Comparison of ENCODE assay signal across 10 cellular contexts in genomic region chr2:38109732-38110181, GRCh38. TPM values are rescaled to one million over a fixed set of nuclear protein-coding genes. Genes with fewer than 3 reads are reported as not detected.
DNase-seq lines count a peak whose midpoint lies in the region; ATAC-seq and TF ChIP-seq lines count a peak whose summit lies in the region.
"Had no signal": no experiment of that assay in that cellular context is flagged by ENCODE, and none has a peak within 500 bp of the region (broad histone marks: within the 10 kb centered on the region; RNA-seq: fewer than 3 reads in every experiment).

No MANE protein-coding gene starts in this region.

- H3K4me1 ChIP-seq in suprapubic skin = peaks cover 38% of the 10 kb centered on the region

- H3K27ac ChIP-seq in SK-N-MC (0 out of 2 replicates have a peak overlapping the region, but pooled peaks have one; percentile 10), suprapubic skin (peak overlapping the region; percentile 77)

- POLR2A ChIA-PET in activated CD8-positive, alpha-beta T cell treated with anti-CD3 and anti-CD28 coated beads, Interleukin-2, amount 10 ng/mL, durations not matched to agents 7 days and 5 days (lab: Charles Lee) = no interaction called here

- H3K27me3 ChIP-seq in suprapubic skin = no peaks in the 10 kb centered on the region

- H3K36me3 ChIP-seq in SK-N-MC (ENCODE audit: insufficient read depth, low read length) (no peaks in the 10 kb centered on the region), suprapubic skin (no peaks in the 10 kb centered on the region)

- peak; percentile 63 for ATAC-seq in GM21447 (IDR thresholded peaks at IDR 0.05; ENCODE audit: unreplicated experiment)
- no peak for ATAC-seq in GM19467 (IDR thresholded peaks at IDR 0.05; ENCODE audit: unreplicated experiment)
- no peak for ATAC-seq in activated CD8-positive, alpha-beta T cell treated with anti-CD3 and anti-CD28 coated beads, Interleukin-2, amount 10 ng/mL, durations not matched to agents 7 days and 5 days

- TF ChIP-seq POLR2A in suprapubic skin (IDR thresholded peaks at IDR 0.05) (no peak), lower leg skin (IDR thresholded peaks at IDR 0.05) (no peak)

- H3K4me3 Mint-ChIP-seq in activated CD8-positive, alpha-beta T cell treated with anti-CD3 and anti-CD28 coated beads, Interleukin-2, amount 10 ng/mL, durations not matched to agents 7 days and 5 days = no peak overlapping the region
- H3K4me3 Mint-ChIP-seq: nephron progenitor cell had no signal

- no peak overlapping the region for H3K9ac ChIP-seq in SK-N-MC (ENCODE audit: insufficient read length)

- no peak overlapping the region for H3K4me3 ChIP-seq in SK-N-MC
- H3K4me3 ChIP-seq in suprapubic skin = peak overlapping the region; percentile 12
- no peak overlapping the region for H3K4me3 ChIP-seq in lower leg skin (ENCODE audit: low read depth, poor library complexity, severe bottlenecking)

- H3K4me1 Mint-ChIP-seq in activated CD8-positive, alpha-beta T cell treated with anti-CD3 and anti-CD28 coated beads, Interleukin-2, amount 10 ng/mL, durations not matched to agents 7 days and 5 days (ENCODE audit: low read depth) = peaks cover 17% of the 10 kb centered on the region

- H3K27ac Mint-ChIP-seq in activated CD8-positive, alpha-beta T cell treated with anti-CD3 and anti-CD28 coated beads, Interleukin-2, amount 10 ng/mL, durations not matched to agents 7 days and 5 days = no peak overlapping the region
- H3K27ac Mint-ChIP-seq: nephron progenitor cell had no signal

- DNase-seq in SK-N-MC (ENCODE audit: low read depth, low spot score) (no peak), iris pigment epithelial cell (ENCODE audit: low read depth) (peak; percentile 52), suprapubic skin (ENCODE audit: low spot score in 2 of 2) (no peak), lower leg skin (ENCODE audit: low spot score in 2 of 2) (no peak), AML-193 (lab: John Stamatoyannopoulos, UW) (no peak)
- DNase-seq in activated CD8-positive, alpha-beta T cell treated with anti-CD3 and anti-CD28 coated beads, Interleukin-2, amount 10 ng/mL, durations not matched to agents 7 days and 5 days = no peak
- DNase-seq: NCI-H1930, nephron progenitor cell had no signal

- no peaks in the 10 kb centered on the region for H3K9me3 Mint-ChIP-seq in activated CD8-positive, alpha-beta T cell treated with anti-CD3 and anti-CD28 coated beads, Interleukin-2, amount 10 ng/mL, durations not matched to agents 7 days and 5 days (ENCODE audit: insufficient read depth)

- peaks cover 11% of the 10 kb centered on the region for H3K27me3 Mint-ChIP-seq in activated CD8-positive, alpha-beta T cell treated with anti-CD3 and anti-CD28 coated beads, Interleukin-2, amount 10 ng/mL, durations not matched to agents 7 days and 5 days (ENCODE audit: low read depth)

- TF ChIP-seq CTCF in suprapubic skin (IDR thresholded peaks at IDR 0.05) (no peak), lower leg skin (IDR thresholded peaks at IDR 0.05) (no peak)

- WGBS in suprapubic skin = 26% methylated on average over 4 of the region's 4 CpGs
- WGBS in lower leg skin, 2 donors = 18 to 24% methylated on average over 4 of the region's 4 CpGs

- no peaks in the 10 kb centered on the region for H3K36me3 Mint-ChIP-seq in activated CD8-positive, alpha-beta T cell treated with anti-CD3 and anti-CD28 coated beads, Interleukin-2, amount 10 ng/mL, durations not matched to agents 7 days and 5 days (ENCODE audit: low read depth)

- TF ChIP-seq EP300 in suprapubic skin (IDR thresholded peaks at IDR 0.05) = no peak

- CTCF ChIA-PET in activated CD8-positive, alpha-beta T cell treated with anti-CD3 and anti-CD28 coated beads, Interleukin-2, amount 10 ng/mL, durations not matched to agents 7 days and 5 days (lab: Charles Lee) = no interaction called here

- intact Hi-C loops in lower leg skin (cut with DNase I; ENCODE audit: low total_unique reads) = loop anchor here (10.0 kb wide), 1 partner anchor 125 kb away; no protein-coding TSS in a partner anchor

- H3K9me3 ChIP-seq in SK-N-MC (ENCODE audit: low read depth, low read length) (no peaks in the 10 kb centered on the region), suprapubic skin (no peaks in the 10 kb centered on the region)

RNA-seq across cellular contexts. Expression of gene CYP1B1, which starts 33.8 kb away (rescaled TPM):
- total RNA-seq in suprapubic skin (10 to 100 TPM; 10.7 to 19.6 (median 12.8) TPM), lower leg skin (10 to 100 TPM; 12.4 to 33.4 (median 20.6) TPM)
- 1 to 10 TPM; 1.9 to 2.3 TPM for total RNA-seq in activated CD8-positive, alpha-beta T cell treated with anti-CD3 and anti-CD28 coated beads, Interleukin-2, amount 10 ng/mL, durations not matched to agents 7 days and 5 days
